In the genomic region with DNA sequence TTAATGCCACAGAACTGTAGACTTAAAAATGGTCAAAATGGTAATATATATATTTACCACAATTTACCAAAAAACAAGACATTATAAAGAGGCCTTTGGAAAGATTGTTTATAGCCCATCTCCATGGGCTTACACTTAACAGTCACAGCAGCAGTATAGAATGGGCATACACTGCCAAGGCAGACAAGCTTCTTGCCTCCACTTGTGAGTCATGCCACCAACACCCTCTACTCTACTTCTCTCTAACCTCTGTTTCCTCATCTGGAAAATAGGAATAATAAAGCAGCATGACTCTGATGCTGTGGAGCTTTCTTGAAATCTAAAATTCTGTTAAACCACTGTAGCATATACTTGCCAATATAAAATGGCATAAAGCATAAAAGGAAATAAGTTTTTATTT, we compare ENCODE assay signal across 20 cellular contexts. TPM values are rescaled to one million over a fixed set of nuclear protein-coding genes. Genes with fewer than 3 reads are reported as not detected.
"Had no signal": no experiment of that assay in that cellular context is flagged by ENCODE, and none has a peak within 500 bp of the region (broad histone marks: within the 10 kb centered on the region; RNA-seq: fewer than 3 reads in every experiment).

No MANE protein-coding gene starts in this region.

- H2AFZ ChIP-seq: hepatocyte, neural progenitor cell had no signal

- H3K4me3 Mint-ChIP-seq: natural killer cell treated with Interleukin-12 subunit alpha and Interleukin-12 subunit beta and Interleukin-15 and Interleukin-18, amount 100 ng/mL, for 72 hours; neural progenitor cell had no signal

- H3K9ac ChIP-seq: neural progenitor cell had no signal

- H3K36me3 ChIP-seq: neural progenitor cell, pancreas, upper lobe of left lung, vagina had no signal

- H3K9me3 ChIP-seq: mucosa of descending colon, pancreas, upper lobe of left lung, vagina had no signal

- H3K4me2 ChIP-seq: hepatocyte, neural progenitor cell had no signal

- H3K79me2 ChIP-seq: hepatocyte had no signal

- H3K4me3 ChIP-seq: hepatocyte, mucosa of descending colon, neural progenitor cell, pancreas, upper lobe of left lung, vagina had no signal

- H3K9me3 Mint-ChIP-seq: natural killer cell treated with Interleukin-12 subunit alpha and Interleukin-12 subunit beta and Interleukin-15 and Interleukin-18, amount 100 ng/mL, for 72 hours had no signal

- H3K27me3 ChIP-seq: neural progenitor cell, pancreas, upper lobe of left lung, vagina had no signal

- H3K27ac Mint-ChIP-seq: natural killer cell treated with Interleukin-12 subunit alpha and Interleukin-12 subunit beta and Interleukin-15 and Interleukin-18, amount 100 ng/mL, for 72 hours; neural progenitor cell; progenitor cell of endocrine pancreas had no signal

- ATAC-seq: esophagus mucosa; left colon; left ventricle myocardium superior; mucosa of descending colon; natural killer cell treated with Interleukin-12 subunit alpha and Interleukin-12 subunit beta and Interleukin-15 and Interleukin-18, amount 100 ng/mL, for 72 hours; pancreas; right cardiac atrium had no signal

- H3K27ac ChIP-seq: hepatocyte, neural progenitor cell, pancreas, upper lobe of left lung, vagina had no signal

- H3K36me3 Mint-ChIP-seq: natural killer cell treated with Interleukin-12 subunit alpha and Interleukin-12 subunit beta and Interleukin-15 and Interleukin-18, amount 100 ng/mL, for 72 hours; neural progenitor cell had no signal

- H3K4me1 ChIP-seq: upper lobe of left lung had no signal

- DNase-seq: effector memory CD4-positive, alpha-beta T cell; foreskin melanocyte; head of caudate nucleus; kidney; left colon; left ventricle myocardium superior; mucosa of descending colon; nucleus accumbens; pancreas; right cardiac atrium; small intestine; stimulated activated CD4-positive, alpha-beta T cell treated with anti-CD3 and anti-CD28 coated beads, Interleukin-12 subunit alpha, Interleukin-12 subunit beta, amount 100 ng/mL, for 4 hours; stimulated activated naive CD4-positive, alpha-beta T cell treated with Interleukin-2 at 50 U/mL for 16 hours; upper lobe of left lung had no signal

RNA-seq across cellular contexts. Expression of a gene that starts 14.4 kb away (rescaled TPM):
- total RNA-seq: vagina had no signal
